Comparison of ENCODE assay signal across 24 cellular contexts in genomic region chr11:94831529-94831928, GRCh38.
"Had no signal": no experiment of that assay in that cellular context is flagged by ENCODE, and none has a peak within 500 bp of the region (broad histone marks: within the 10 kb centered on the region; RNA-seq: fewer than 3 reads in every experiment).

No MANE protein-coding gene starts in this region.

- H3K4me3 Mint-ChIP-seq: activated CD4-positive, alpha-beta T cell treated with anti-CD3 and anti-CD28 coated beads, Interleukin-2, amount 10 ng/mL, durations not matched to agents 24 days and 14 days; activated CD8-positive, alpha-beta T cell treated with anti-CD3 and anti-CD28 coated beads for 36 hours; activated naive CD8-positive, alpha-beta T cell treated with anti-CD3 and anti-CD28 coated beads, Interleukin-2, amount 10 ng/mL, durations not matched to agents 7 days and 5 days; activated T-cell treated with anti-CD3 and anti-CD28 coated beads, Interleukin-2, amount 50 U/mL, for 24 hours; central memory CD8-positive, alpha-beta T cell; neural crest cell; stimulated activated naive CD8-positive, alpha-beta T cell treated with anti-CD3 and anti-CD28 coated beads, Interleukin-15, amount 100 ng/mL, for 72 hours had no signal

- H3K27ac ChIP-seq: coronary artery, thoracic aorta had no signal

- H3K27ac Mint-ChIP-seq: activated CD4-positive, alpha-beta T cell treated with anti-CD3 and anti-CD28 coated beads, Interleukin-2, amount 10 ng/mL, durations not matched to agents 24 days and 14 days; activated CD8-positive, alpha-beta T cell treated with anti-CD3 and anti-CD28 coated beads for 36 hours; activated naive CD8-positive, alpha-beta T cell treated with anti-CD3 and anti-CD28 coated beads, Interleukin-2, amount 10 ng/mL, durations not matched to agents 7 days and 5 days; activated T-cell treated with anti-CD3 and anti-CD28 coated beads, Interleukin-2, amount 50 U/mL, for 24 hours; activated T-helper 2 cell treated with anti-CD3 and anti-CD28 coated beads, Interferon-gamma antibody, Interleukin-2, Interleukin-4, amounts not matched to agents 10 μg/mL and 5 μg/mL and 100 μg/mL, durations not matched to agents 14 hours and 24 hours and 36 hours; stimulated activated naive CD8-positive, alpha-beta T cell treated with anti-CD3 and anti-CD28 coated beads, Interleukin-15, amount 100 ng/mL, for 72 hours had no signal

- H3K27me3 Mint-ChIP-seq: activated CD4-positive, alpha-beta T cell treated with anti-CD3 and anti-CD28 coated beads, Interleukin-2, amount 10 ng/mL, durations not matched to agents 24 days and 14 days; activated T-cell treated with anti-CD3 and anti-CD28 coated beads, Interleukin-2, amount 50 U/mL, for 24 hours; stimulated activated naive CD8-positive, alpha-beta T cell treated with anti-CD3 and anti-CD28 coated beads, Interleukin-15, amount 100 ng/mL, for 72 hours had no signal

- DNase-seq: activated CD4-positive, alpha-beta T cell treated with anti-CD3 and anti-CD28 coated beads, Interleukin-2, amount 10 ng/mL, durations not matched to agents 24 days and 14 days; activated CD4-positive, CD25-positive, alpha-beta regulatory T cell; activated CD8-positive, alpha-beta T cell treated with anti-CD3 and anti-CD28 coated beads for 36 hours; activated naive CD4-positive, alpha-beta T cell treated with Interleukin-2 at 50 U/mL for 16 hours; activated naive CD8-positive, alpha-beta T cell treated with anti-CD3 and anti-CD28 coated beads, Interleukin-2, amount 10 ng/mL, durations not matched to agents 7 days and 5 days; activated T-cell treated with anti-CD3 and anti-CD28 coated beads, Interleukin-2, amount 50 U/mL, for 24 hours; amygdala; left colon; psoas muscle; right cardiac atrium; stimulated activated CD4-positive, alpha-beta T cell treated with anti-CD3 and anti-CD28 coated beads, Interleukin-15, amount 100 ng/mL, for 24 hours; stimulated activated CD4-positive, alpha-beta T cell treated with anti-CD3 and anti-CD28 coated beads, Interleukin-2, amount 100 ng/mL, for 48 hours; stimulated activated naive CD8-positive, alpha-beta T cell treated with anti-CD3 and anti-CD28 coated beads, Interleukin-15, amount 100 ng/mL, for 72 hours; T-helper 1 cell; T-helper 9 cell; upper lobe of right lung had no signal

- FAIRE-seq: islet of Langerhans had no signal

- H3K9me3 ChIP-seq: psoas muscle, thoracic aorta, upper lobe of right lung had no signal

- ATAC-seq: activated CD8-positive, alpha-beta T cell treated with anti-CD3 and anti-CD28 coated beads for 36 hours; esophagus mucosa; left colon; psoas muscle; right cardiac atrium; stimulated activated naive CD8-positive, alpha-beta T cell treated with anti-CD3 and anti-CD28 coated beads, Interleukin-15, amount 100 ng/mL, for 72 hours; upper lobe of right lung had no signal

- H3K4me1 Mint-ChIP-seq: activated CD4-positive, alpha-beta T cell treated with anti-CD3 and anti-CD28 coated beads, Interleukin-2, amount 10 ng/mL, durations not matched to agents 24 days and 14 days; activated naive CD8-positive, alpha-beta T cell treated with anti-CD3 and anti-CD28 coated beads, Interleukin-2, amount 10 ng/mL, durations not matched to agents 7 days and 5 days; central memory CD8-positive, alpha-beta T cell; stimulated activated naive CD8-positive, alpha-beta T cell treated with anti-CD3 and anti-CD28 coated beads, Interleukin-15, amount 100 ng/mL, for 72 hours had no signal

- H3K9me3 Mint-ChIP-seq: activated CD4-positive, alpha-beta T cell treated with anti-CD3 and anti-CD28 coated beads, Interleukin-2, amount 10 ng/mL, durations not matched to agents 24 days and 14 days; activated CD8-positive, alpha-beta T cell treated with anti-CD3 and anti-CD28 coated beads for 36 hours; activated naive CD8-positive, alpha-beta T cell treated with anti-CD3 and anti-CD28 coated beads, Interleukin-2, amount 10 ng/mL, durations not matched to agents 7 days and 5 days; activated T-cell treated with anti-CD3 and anti-CD28 coated beads, Interleukin-2, amount 50 U/mL, for 24 hours; activated T-helper 2 cell treated with anti-CD3 and anti-CD28 coated beads, Interferon-gamma antibody, Interleukin-2, Interleukin-4, amounts not matched to agents 10 μg/mL and 5 μg/mL and 100 μg/mL, durations not matched to agents 14 hours and 24 hours and 36 hours; central memory CD8-positive, alpha-beta T cell; neural crest cell; stimulated activated naive CD8-positive, alpha-beta T cell treated with anti-CD3 and anti-CD28 coated beads, Interleukin-15, amount 100 ng/mL, for 72 hours had no signal

- H3K27me3 ChIP-seq: upper lobe of right lung had no signal

- H3K4me3 ChIP-seq: coronary artery, psoas muscle, skin epidermis, thoracic aorta, upper lobe of right lung had no signal
